In genomic region chr20:36093025-36093803, GRCh38 we compare ENCODE assay signal across 8 cellular contexts.
DNase-seq lines count a peak whose midpoint lies in the region; ATAC-seq and TF ChIP-seq lines count a peak whose summit lies in the region.

No MANE protein-coding gene starts in this region.

- H3K4me1 Mint-ChIP-seq in activated T-cell treated with anti-CD3 and anti-CD28 coated beads, Interleukin-2, amount 50 U/mL, for 24 hours (ENCODE audit: low read depth), result peaks cover 18% of the 10 kb centered on the region
- peaks cover 6 to 8% of the 10 kb centered on the region in 2 donors for H3K4me1 Mint-ChIP-seq in natural killer cell
- peaks cover 33% of the 10 kb centered on the region for H3K4me1 Mint-ChIP-seq in type B pancreatic cell (ENCODE audit: unreplicated experiment)

- intact Hi-C loops in natural killer cell (cut with micrococcal nuclease), result no loop called here

- 1% methylated on average over 68 to 78 of the region's 78 CpGs for WGBS in esophagus, 2 donors

- H3K27me3 ChIP-seq in esophagus (ENCODE audit: control insufficient read depth in 1 of 2, insufficient read depth in 2 of 2, low read length in 2 of 2), result no peaks in the 10 kb centered on the region

- peaks cover 47% of the 10 kb centered on the region for H3K27me3 Mint-ChIP-seq in activated T-cell treated with anti-CD3 and anti-CD28 coated beads, Interleukin-2, amount 50 U/mL, for 24 hours
- peaks cover 36 to 39% of the 10 kb centered on the region in 2 donors for H3K27me3 Mint-ChIP-seq in natural killer cell (ENCODE audit: low read depth in 2 of 2)
- H3K27me3 Mint-ChIP-seq in type B pancreatic cell, result peaks cover 33% of the 10 kb centered on the region

- peak overlapping the region; percentile 93 to 94 for H3K27ac ChIP-seq in esophagus (ENCODE audit: low read depth in 2 of 2, low read length in 1 of 2)

- TF ChIP-seq CTCF in natural killer cell (IDR thresholded peaks at IDR 0.05) (no peak), type B pancreatic cell (conservative IDR thresholded peaks at IDR 0.05) (no peak)

- H3K27ac Mint-ChIP-seq in activated T-cell treated with anti-CD3 and anti-CD28 coated beads, Interleukin-2, amount 50 U/mL, for 24 hours, result peak overlapping the region; percentile 60
- peak overlapping the region in 1 of 2 donors; percentile 49 for H3K27ac Mint-ChIP-seq in natural killer cell
- peak overlapping the region; percentile 98 for H3K27ac Mint-ChIP-seq in type B pancreatic cell

- H3K4me3 Mint-ChIP-seq in activated T-cell treated with anti-CD3 and anti-CD28 coated beads, Interleukin-2, amount 50 U/mL, for 24 hours, result peak overlapping the region; percentile 81
- peak overlapping the region; percentile 81 for H3K4me3 Mint-ChIP-seq in natural killer cell
- H3K4me3 Mint-ChIP-seq in type B pancreatic cell, result peak overlapping the region; percentile 98

- DNase-seq in Caki2 (ENCODE audit: low read depth) (peak; percentile 71), NCI-H146 (lab: John Stamatoyannopoulos, UW) (peak; percentile 85), natural killer cell (no peak), type B pancreatic cell (ENCODE audit: extremely low spot score, unreplicated experiment) (no peak), cortex of kidney (lab: John Stamatoyannopoulos, UW) (no peak)
- DNase-seq in activated T-cell treated with anti-CD3 and anti-CD28 coated beads, Interleukin-2, amount 50 U/mL, for 24 hours, result peak; percentile 57

- H3K36me3 ChIP-seq in esophagus (ENCODE audit: control insufficient read depth in 2 of 2, insufficient read depth in 2 of 2, low read length in 1 of 2), result no peaks in the 10 kb centered on the region

- H3K9me3 ChIP-seq in esophagus (ENCODE audit: control insufficient read depth in 2 of 2, insufficient read depth in 1 of 2, low read depth in 1 of 2, low read length in 1 of 2), result peaks cover 0 to 4% of the 10 kb centered on the region in 2 donors

- ATAC-seq in natural killer cell, result peak; percentile 35 to 50 (median 38)
- ATAC-seq in GM18909 (IDR thresholded peaks at IDR 0.05; ENCODE audit: poor library complexity, unreplicated experiment), result no peak

- H3K36me3 Mint-ChIP-seq in activated T-cell treated with anti-CD3 and anti-CD28 coated beads, Interleukin-2, amount 50 U/mL, for 24 hours (ENCODE audit: low read depth), result no peaks in the 10 kb centered on the region
- H3K36me3 Mint-ChIP-seq in natural killer cell (no peaks in the 10 kb centered on the region), type B pancreatic cell (no peaks in the 10 kb centered on the region)

- H3K4me3 ChIP-seq in esophagus (ENCODE audit: low read depth in 1 of 2, low read length in 2 of 2), result peak overlapping the region; percentile 79 to 90

- no peaks in the 10 kb centered on the region for H3K9me3 Mint-ChIP-seq in activated T-cell treated with anti-CD3 and anti-CD28 coated beads, Interleukin-2, amount 50 U/mL, for 24 hours
- H3K9me3 Mint-ChIP-seq in natural killer cell (no peaks in the 10 kb centered on the region), type B pancreatic cell (no peaks in the 10 kb centered on the region)

- in situ Hi-C loops in Caki2 (cut with HindIII; ENCODE audit: low pct_unique_long_range_greater_than_20kb, low sequenced_read_pairs), result no loop called here

- H3K4me1 ChIP-seq in esophagus (ENCODE audit: control insufficient read depth in 2 of 2, insufficient read depth in 2 of 2, low read length in 1 of 2), result peaks cover 6 to 21% of the 10 kb centered on the region in 2 donors

Comparison
In these comparisons a context has a peak if more than half of its experiments do, and no peak if none do; other contexts are left out.
1. DNase-seq: peak in Caki2 (single experiment), NCI-H146 (single experiment) and activated T-cell treated with anti-CD3 and anti-CD28 coated beads, Interleukin-2, amount 50 U/mL, for 24 hours (single experiment); none in natural killer cell (single experiment), type B pancreatic cell (single experiment) and cortex of kidney (single experiment).
2. Peak in every context shown above with its lines, with median percentiles within 50 percentile points of each other: H3K4me3 Mint-ChIP-seq.